Comparison of ENCODE assay signal across 17 cellular contexts in genomic region chr2:16729335-16729734, GRCh38.
A peak's percentile ranks its signal among the peaks of the same experiment; 100 is the strongest.
DNase-seq lines count a peak whose midpoint lies in the region; ATAC-seq and TF ChIP-seq lines count a peak whose summit lies in the region.
"Had no signal": no experiment of that assay in that cellular context is flagged by ENCODE, and none has a peak within 500 bp of the region (broad histone marks: within the 10 kb centered on the region; RNA-seq: fewer than 3 reads in every experiment).

No MANE protein-coding gene starts in this region.

- TF ChIP-seq POLR2A in gastrocnemius medialis (IDR thresholded peaks at IDR 0.05) = no peak

- ATAC-seq in activated CD8-positive, alpha-beta T cell treated with anti-CD3 and anti-CD28 coated beads for 36 hours = peak; percentile 50
- no peak for ATAC-seq in activated CD8-positive, alpha-beta T cell treated with anti-CD3 and anti-CD28 coated beads, Interleukin-2, amount 10 ng/mL, durations not matched to agents 7 days and 5 days
- ATAC-seq in GM21576 (IDR thresholded peaks at IDR 0.05; ENCODE audit: unreplicated experiment) (peak; percentile 51), HG03442 (IDR thresholded peaks at IDR 0.05; ENCODE audit: unreplicated experiment) (peak; percentile 68), gastrocnemius medialis (no peak)
- ATAC-seq: A549, body of pancreas, HCT116 had no signal

- TF ChIP-seq CTCF in activated CD8-positive, alpha-beta T cell treated with anti-CD3 and anti-CD28 coated beads for 36 hours (IDR thresholded peaks at IDR 0.05) = no peak
- no peak for TF ChIP-seq CTCF in gastrocnemius medialis (IDR thresholded peaks at IDR 0.05 in 4 of 5, conservative IDR thresholded peaks at IDR 0.05 in 1 of 5)

- H3K27ac ChIP-seq in gastrocnemius medialis = peak overlapping the region; percentile 1 to 70 (median 66)
- H3K27ac ChIP-seq: A549, body of pancreas, parathyroid adenoma, PC-9 had no signal

- no peaks in the 10 kb centered on the region for H3K9me3 ChIP-seq in gastrocnemius medialis
- H3K9me3 ChIP-seq: A549, body of pancreas had no signal

- CTCF ChIA-PET in activated CD8-positive, alpha-beta T cell treated with anti-CD3 and anti-CD28 coated beads for 36 hours (lab: Charles Lee) = no interaction called here
- CTCF ChIA-PET in activated CD8-positive, alpha-beta T cell treated with anti-CD3 and anti-CD28 coated beads, Interleukin-2, amount 10 ng/mL, durations not matched to agents 7 days and 5 days (lab: Charles Lee) = no interaction called here

- peaks cover 15% of the 10 kb centered on the region for H3K27me3 Mint-ChIP-seq in activated CD8-positive, alpha-beta T cell treated with anti-CD3 and anti-CD28 coated beads for 36 hours
- no peaks in the 10 kb centered on the region for H3K27me3 Mint-ChIP-seq in activated CD8-positive, alpha-beta T cell treated with anti-CD3 and anti-CD28 coated beads, Interleukin-2, amount 10 ng/mL, durations not matched to agents 7 days and 5 days (ENCODE audit: low read depth)

- peaks cover 10 to 15% of the 10 kb centered on the region in 2 donors for H3K4me1 ChIP-seq in gastrocnemius medialis
- H3K4me1 ChIP-seq: A549, parathyroid adenoma had no signal

- peaks cover 5% of the 10 kb centered on the region for H3K4me1 Mint-ChIP-seq in activated CD8-positive, alpha-beta T cell treated with anti-CD3 and anti-CD28 coated beads for 36 hours (ENCODE audit: low read depth)
- no peaks in the 10 kb centered on the region for H3K4me1 Mint-ChIP-seq in activated CD8-positive, alpha-beta T cell treated with anti-CD3 and anti-CD28 coated beads, Interleukin-2, amount 10 ng/mL, durations not matched to agents 7 days and 5 days (ENCODE audit: low read depth)

- H3K4me3 ChIP-seq in gastrocnemius medialis = no peak overlapping the region
- H3K4me3 ChIP-seq: A549, body of pancreas, PC-9 had no signal

- no peaks in the 10 kb centered on the region for H3K36me3 Mint-ChIP-seq in activated CD8-positive, alpha-beta T cell treated with anti-CD3 and anti-CD28 coated beads for 36 hours (ENCODE audit: low read depth)
- no peaks in the 10 kb centered on the region for H3K36me3 Mint-ChIP-seq in activated CD8-positive, alpha-beta T cell treated with anti-CD3 and anti-CD28 coated beads, Interleukin-2, amount 10 ng/mL, durations not matched to agents 7 days and 5 days (ENCODE audit: low read depth)

- intact Hi-C loops in activated CD8-positive, alpha-beta T cell treated with anti-CD3 and anti-CD28 coated beads for 36 hours (cut with micrococcal nuclease) = no loop called here
- intact Hi-C loops in gastrocnemius medialis (cut with DNase I; ENCODE audit: low total_unique reads) = loop anchor here (5.0 to 10.0 kb wide), 2 partner anchors 115 to 788 kb away; partner anchors contain the start of gene RAD51AP2

- H3K36me3 ChIP-seq in gastrocnemius medialis = no peaks in the 10 kb centered on the region

- in situ Hi-C loops in gastrocnemius medialis (cut with MboI; ENCODE audit: low sequenced_read_pairs in 4 of 4) = no loop called here

- no peaks in the 10 kb centered on the region for H3K9me3 Mint-ChIP-seq in activated CD8-positive, alpha-beta T cell treated with anti-CD3 and anti-CD28 coated beads for 36 hours
- H3K9me3 Mint-ChIP-seq in activated CD8-positive, alpha-beta T cell treated with anti-CD3 and anti-CD28 coated beads, Interleukin-2, amount 10 ng/mL, durations not matched to agents 7 days and 5 days (ENCODE audit: insufficient read depth) = no peaks in the 10 kb centered on the region

- DNase-seq in activated CD8-positive, alpha-beta T cell treated with anti-CD3 and anti-CD28 coated beads for 36 hours = no peak
- DNase-seq in activated CD8-positive, alpha-beta T cell treated with anti-CD3 and anti-CD28 coated beads, Interleukin-2, amount 10 ng/mL, durations not matched to agents 7 days and 5 days = no peak
- DNase-seq in gastrocnemius medialis (no peak), NCI-H446 treated with DMSO at 0.1 percent for 48 hours (lab: John Stamatoyannopoulos, UW) (no peak), DMS114 treated with DMSO at 0.1 percent for 48 hours (lab: John Stamatoyannopoulos, UW; ENCODE audit: unreplicated experiment) (no peak)
- no peak for DNase-seq in activated naive CD4-positive, alpha-beta T cell treated with Interleukin-2 at 50 U/mL for 16 hours
- DNase-seq: body of pancreas; IMR-90; mesendoderm; NCI-H1694 treated with DMSO at 0.1 percent for 48 hours; stimulated activated CD4-positive, alpha-beta T cell treated with anti-CD3 and anti-CD28 coated beads, Interleukin-2, amount 100 ng/mL, for 48 hours had no signal

- H3K27me3 ChIP-seq in gastrocnemius medialis = no peaks in the 10 kb centered on the region
- H3K27me3 ChIP-seq: body of pancreas had no signal

- H3K4me3 Mint-ChIP-seq in activated CD8-positive, alpha-beta T cell treated with anti-CD3 and anti-CD28 coated beads for 36 hours = no peak overlapping the region
- no peak overlapping the region for H3K4me3 Mint-ChIP-seq in activated CD8-positive, alpha-beta T cell treated with anti-CD3 and anti-CD28 coated beads, Interleukin-2, amount 10 ng/mL, durations not matched to agents 7 days and 5 days

- H3K27ac Mint-ChIP-seq in activated CD8-positive, alpha-beta T cell treated with anti-CD3 and anti-CD28 coated beads for 36 hours = no peak overlapping the region
- H3K27ac Mint-ChIP-seq in activated CD8-positive, alpha-beta T cell treated with anti-CD3 and anti-CD28 coated beads, Interleukin-2, amount 10 ng/mL, durations not matched to agents 7 days and 5 days = no peak overlapping the region

- POLR2A ChIA-PET in activated CD8-positive, alpha-beta T cell treated with anti-CD3 and anti-CD28 coated beads for 36 hours (lab: Charles Lee) = no interaction called here
- POLR2A ChIA-PET in activated CD8-positive, alpha-beta T cell treated with anti-CD3 and anti-CD28 coated beads, Interleukin-2, amount 10 ng/mL, durations not matched to agents 7 days and 5 days (lab: Charles Lee) = no interaction called here

Comparison
In these comparisons a context has a peak if more than half of its experiments do, and no peak if none do; other contexts are left out.
1. ATAC-seq: peak in activated CD8-positive, alpha-beta T cell treated with anti-CD3 and anti-CD28 coated beads for 36 hours (single experiment), GM21576 (single experiment) and HG03442 (single experiment); none in activated CD8-positive, alpha-beta T cell treated with anti-CD3 and anti-CD28 coated beads, Interleukin-2, amount 10 ng/mL, durations not matched to agents 7 days and 5 days (single experiment) and gastrocnemius medialis (0 of 2).